23 cellular contexts compared by ENCODE assay signal in the genomic region with DNA sequence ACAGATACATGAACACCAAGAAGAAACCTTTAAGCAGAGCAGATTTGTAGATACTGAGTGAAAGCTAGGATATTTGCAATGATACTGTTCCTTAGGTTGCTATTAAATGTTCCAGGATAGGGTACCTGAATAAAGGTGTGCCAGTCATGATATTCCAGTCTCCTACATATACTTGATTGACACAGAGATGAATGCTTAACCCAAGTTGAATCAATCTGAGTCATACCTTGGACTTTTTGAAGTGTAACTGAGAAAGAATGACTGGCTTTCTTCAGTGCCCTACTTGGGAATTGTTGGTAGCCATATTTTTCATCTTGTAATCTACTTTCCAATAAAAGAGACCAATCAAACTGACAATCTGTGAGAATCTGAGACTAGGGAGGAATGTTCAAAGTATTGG.
"Had no signal": no experiment of that assay in that cellular context is flagged by ENCODE, and none has a peak within 500 bp of the region (broad histone marks: within the 10 kb centered on the region; RNA-seq: fewer than 3 reads in every experiment).

No MANE protein-coding gene starts in this region.

- FAIRE-seq: RCC 7860 had no signal

- H3K4me3 ChIP-seq: SJSA1, SK-N-MC had no signal

- H3K4me1 ChIP-seq: SJSA1 had no signal

- H3K9me3 ChIP-seq: SJSA1 had no signal

- H3K36me3 ChIP-seq: SJSA1 had no signal

- H3K27ac ChIP-seq: HL-60, SJSA1, SK-N-MC had no signal

- H3K27me3 ChIP-seq: SJSA1 had no signal

- DNase-seq: KBM-7, MV-4-11, NCI-H1048, NCI-H1105, NCI-H1417, NCI-H1436 treated with DMSO at 0.1 percent for 48 hours, NCI-H1694, NCI-H187 treated with DMSO at 0.1 percent for 48 hours, NCI-H2029 treated with DMSO at 0.1 percent for 48 hours, NCI-H2171, NCI-H226, NCI-H446, NCI-H510A, NCI-H524 treated with DMSO at 0.1 percent for 48 hours, NCI-H69, NCI-H774, Right ventricle myocardium superior, RPMI8226, SIG-M5 had no signal
